Comparison of ENCODE assay signal across 16 cellular contexts in the genomic region with DNA sequence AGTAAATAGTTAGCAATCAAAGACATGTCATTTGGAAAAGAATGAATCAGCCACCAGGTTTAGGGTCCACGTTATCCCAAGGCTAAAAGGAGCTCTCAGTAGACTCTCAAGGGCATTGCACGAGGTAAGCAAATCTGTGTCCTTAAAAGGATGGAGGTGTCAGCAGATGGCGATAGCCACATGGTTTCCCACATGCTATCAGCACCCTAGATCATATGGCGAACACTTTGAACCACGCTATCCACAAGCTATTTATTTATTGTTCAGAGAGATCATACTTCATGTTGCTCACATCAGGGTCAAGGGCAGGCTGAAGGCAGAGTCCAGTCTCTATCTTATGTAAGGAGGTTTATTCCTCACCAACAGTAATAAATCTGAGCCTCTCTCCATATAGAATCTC. TPM values are rescaled to one million over a fixed set of nuclear protein-coding genes. Genes with fewer than 3 reads are reported as not detected.
DNase-seq lines count a peak whose midpoint lies in the region; ATAC-seq and TF ChIP-seq lines count a peak whose summit lies in the region.
"Had no signal": no experiment of that assay in that cellular context is flagged by ENCODE, and none has a peak within 500 bp of the region (broad histone marks: within the 10 kb centered on the region; RNA-seq: fewer than 3 reads in every experiment).

No MANE protein-coding gene starts in this region.

- no peak overlapping the region for H3K4ac ChIP-seq in H9 (ENCODE audit: low read depth, low read length)

- H3K23me2 ChIP-seq in H9 (ENCODE audit: insufficient read length, low read depth, low read length, poor library complexity, severe bottlenecking) = no peaks in the 10 kb centered on the region

- peak; percentile 39; the same call in 2 of the 3 replicates for TF ChIP-seq CTCF in H9 (conservative IDR thresholded peaks at IDR 0.05)
- peak; percentile 35; the same call in 1 of the 2 replicates for TF ChIP-seq CTCF in PC-9 (conservative IDR thresholded peaks at IDR 0.05)
- no peak for TF ChIP-seq CTCF in fibroblast of pulmonary artery (IDR thresholded peaks at IDR 0.05; ENCODE audit: low read length, missing control alignments)

- ATAC-seq in GM21619 (IDR thresholded peaks at IDR 0.05; ENCODE audit: unreplicated experiment) = no peak
- ATAC-seq in naive thymus-derived CD4-positive, alpha-beta T cell = no peak
- ATAC-seq: activated CD4-positive, alpha-beta T cell treated with anti-CD3 and anti-CD28 coated beads for 36 hours; activated T-helper 17 cell treated with anti-CD3 and anti-CD28 coated beads, Interleukin-2, amount 50 U/mL, for 72 hours; esophagus mucosa had no signal

- no peaks in the 10 kb centered on the region for H3K79me1 ChIP-seq in H9 (ENCODE audit: insufficient read depth, low read depth, low read length, poor library complexity, severe bottlenecking)

- H3K27me3 ChIP-seq in H9 (ENCODE audit: insufficient read depth, low read length) (no peaks in the 10 kb centered on the region), PC-9 (ENCODE audit: insufficient read depth, low read depth) (no peaks in the 10 kb centered on the region)
- H3K27me3 ChIP-seq in naive thymus-derived CD4-positive, alpha-beta T cell (ENCODE audit: control insufficient read depth in 2 of 2, insufficient read depth in 2 of 2, low read length in 2 of 2) = no peaks in the 10 kb centered on the region
- H3K27me3 ChIP-seq: neutrophil, vagina had no signal

- no peaks in the 10 kb centered on the region for H3K9me3 Mint-ChIP-seq in H9
- peaks cover 0 to 4% (median 0%) of the 10 kb centered on the region in 11 donors for H3K9me3 Mint-ChIP-seq in naive thymus-derived CD4-positive, alpha-beta T cell
- H3K9me3 Mint-ChIP-seq: activated T-helper 17 cell treated with anti-CD3 and anti-CD28 coated beads, Interleukin-2, amount 50 U/mL, for 72 hours had no signal

- peak; percentile 5 for DNase-seq in ACHN
- no peak for DNase-seq in H9
- DNase-seq in PC-9 = no peak
- DNase-seq in fibroblast of pulmonary artery (ENCODE audit: low read depth) = peak; percentile 26
- DNase-seq in SHP77 (lab: John Stamatoyannopoulos, UW) = no peak
- DNase-seq in activated CD4-positive, alpha-beta T cell treated with anti-CD3 and anti-CD28 coated beads for 1 hour = no peak
- DNase-seq in naive thymus-derived CD4-positive, alpha-beta T cell = no peak
- DNase-seq: activated CD4-positive, alpha-beta T cell treated with anti-CD3 and anti-CD28 coated beads for 36 hours; NCI-H446 treated with DMSO at 0.1 percent for 48 hours; stimulated activated CD8-positive, alpha-beta memory T cell treated with anti-CD3 and anti-CD28 coated beads, Interleukin-4, amount 100 ng/mL, for 48 hours had no signal

- H3K18ac ChIP-seq in H9 (ENCODE audit: insufficient read length, low read depth, low read length) = no peak overlapping the region

- no peaks in the 10 kb centered on the region for H3K36me3 ChIP-seq in PC-9 (ENCODE audit: low read depth)
- H3K36me3 ChIP-seq in naive thymus-derived CD4-positive, alpha-beta T cell (ENCODE audit: control insufficient read depth in 2 of 3, insufficient read depth in 3 of 3, low read length in 3 of 3) = no peaks in the 10 kb centered on the region
- H3K36me3 ChIP-seq: neutrophil, vagina had no signal

- H4K91ac ChIP-seq in H9 (ENCODE audit: insufficient read length, low read depth, low read length) = no peak overlapping the region

- no peak overlapping the region for H3K27ac Mint-ChIP-seq in H9
- no peak overlapping the region for H3K27ac Mint-ChIP-seq in naive thymus-derived CD4-positive, alpha-beta T cell
- H3K27ac Mint-ChIP-seq: activated CD4-positive, alpha-beta T cell treated with anti-CD3 and anti-CD28 coated beads for 36 hours; activated T-helper 17 cell treated with anti-CD3 and anti-CD28 coated beads, Interleukin-2, amount 50 U/mL, for 72 hours; brain had no signal

- BruUV-seq in PC-9 (replicated peaks; lab: Mats Ljungman, UMichigan) = no TSS peak

- CTCF ChIA-PET in PC-9 (lab: Charles Lee) = interaction anchor here (1.2 kb wide), 1 partner anchor 33 kb away, joined by 5 read pairs; no protein-coding TSS in a partner anchor
- CTCF ChIA-PET in naive thymus-derived CD4-positive, alpha-beta T cell (lab: Charles Lee) = no interaction called here

- H3K9me2 ChIP-seq in PC-9 (ENCODE audit: insufficient read depth) = no peaks in the 10 kb centered on the region

- H2BK15ac ChIP-seq in H9 (ENCODE audit: low read depth, low read length) = no peak overlapping the region

- no peak overlapping the region for H3K23ac ChIP-seq in H9 (ENCODE audit: insufficient read length, low read depth, low read length)

- H3K4me3 ChIP-seq in PC-9 = no peak overlapping the region
- no peak overlapping the region for H3K4me3 ChIP-seq in fibroblast of pulmonary artery (replicated peaks; ENCODE audit: low read depth, low read length)
- no peak overlapping the region for H3K4me3 ChIP-seq in naive thymus-derived CD4-positive, alpha-beta T cell (ENCODE audit: low read length)
- H3K4me3 ChIP-seq: vagina had no signal

- H2AK5ac ChIP-seq in H9 (ENCODE audit: insufficient read length, low read length) = no peak overlapping the region

- no peak overlapping the region for H4K5ac ChIP-seq in H9 (ENCODE audit: insufficient read length, low read depth, low read length)

- POLR2A ChIA-PET in PC-9 (lab: Charles Lee; ENCODE audit: unreplicated experiment) = no interaction called here
- POLR2A ChIA-PET in naive thymus-derived CD4-positive, alpha-beta T cell (lab: Charles Lee) = no interaction called here

- peaks cover 1% of the 10 kb centered on the region; the same call in 1 of the 2 replicates for H3K27me3 Mint-ChIP-seq in H9 (ENCODE audit: low read depth)
- H3K27me3 Mint-ChIP-seq in naive thymus-derived CD4-positive, alpha-beta T cell = peaks cover 0 to 7% (median 0%) of the 10 kb centered on the region in 5 donors
- H3K27me3 Mint-ChIP-seq: brain had no signal

- peaks cover 5 to 10% of the 10 kb centered on the region in 2 experiments for H3K4me1 Mint-ChIP-seq in H9
- H3K4me1 Mint-ChIP-seq in naive thymus-derived CD4-positive, alpha-beta T cell = no peaks in the 10 kb centered on the region
- H3K4me1 Mint-ChIP-seq: activated CD4-positive, alpha-beta T cell treated with anti-CD3 and anti-CD28 coated beads for 36 hours; activated T-helper 17 cell treated with anti-CD3 and anti-CD28 coated beads, Interleukin-2, amount 50 U/mL, for 72 hours had no signal

- H3K4me1 ChIP-seq in H9 (ENCODE audit: insufficient read depth, low read length) = no peaks in the 10 kb centered on the region
- no peaks in the 10 kb centered on the region for H3K4me1 ChIP-seq in PC-9 (replicated peaks; ENCODE audit: insufficient read depth)
- H3K4me1 ChIP-seq in naive thymus-derived CD4-positive, alpha-beta T cell (ENCODE audit: control insufficient read depth in 2 of 2, insufficient read depth in 2 of 2, low read length in 2 of 2) = no peaks in the 10 kb centered on the region
- H3K4me1 ChIP-seq: vagina had no signal

- H3K27ac ChIP-seq in H9 (ENCODE audit: insufficient read length, low read depth, low read length) = no peak overlapping the region
- no peak overlapping the region for H3K27ac ChIP-seq in PC-9
- H3K27ac ChIP-seq in naive thymus-derived CD4-positive, alpha-beta T cell (ENCODE audit: low read depth, low read length) = no peak overlapping the region
- H3K27ac ChIP-seq: neutrophil, vagina had no signal

- H3K9ac ChIP-seq in H9 (ENCODE audit: extremely low read depth, insufficient read length, low read length) = no peak overlapping the region

- H3K36me3 Mint-ChIP-seq in H9 (ENCODE audit: insufficient read depth in 1 of 3, low read depth in 3 of 3) = no peaks in the 10 kb centered on the region
- no peaks in the 10 kb centered on the region for H3K36me3 Mint-ChIP-seq in naive thymus-derived CD4-positive, alpha-beta T cell
- H3K36me3 Mint-ChIP-seq: brain had no signal

- in situ Hi-C loops in ACHN (cut with HindIII; ENCODE audit: low pct_ligation_motif_present, low pct_unique_long_range_greater_than_20kb, low sequenced_read_pairs) = no loop called here

- H3K79me2 ChIP-seq in H9 (ENCODE audit: insufficient read depth, low read length) (no peaks in the 10 kb centered on the region), PC-9 (ENCODE audit: low read depth) (no peaks in the 10 kb centered on the region)

- no peaks in the 10 kb centered on the region for H4K20me1 ChIP-seq in H9 (ENCODE audit: control insufficient read depth, insufficient read depth, insufficient read length)
- no peaks in the 10 kb centered on the region for H4K20me1 ChIP-seq in PC-9 (ENCODE audit: insufficient read depth)

- H4K8ac ChIP-seq in H9 (replicated peaks; ENCODE audit: insufficient read length, low read depth, low read length) = no peak overlapping the region

- H3K4me3 Mint-ChIP-seq in H9 = no peak overlapping the region
- no peak overlapping the region for H3K4me3 Mint-ChIP-seq in naive thymus-derived CD4-positive, alpha-beta T cell
- H3K4me3 Mint-ChIP-seq: activated CD4-positive, alpha-beta T cell treated with anti-CD3 and anti-CD28 coated beads for 36 hours; activated T-helper 17 cell treated with anti-CD3 and anti-CD28 coated beads, Interleukin-2, amount 50 U/mL, for 72 hours; brain had no signal

- no peaks in the 10 kb centered on the region for H3K9me3 ChIP-seq in H9 (ENCODE audit: control insufficient read depth, low read depth, low read length)
- H3K9me3 ChIP-seq in PC-9 (ENCODE audit: insufficient read depth, low read depth) = no peaks in the 10 kb centered on the region
- H3K9me3 ChIP-seq in naive thymus-derived CD4-positive, alpha-beta T cell (ENCODE audit: control insufficient read depth in 2 of 3, low read length in 3 of 3) = no peaks in the 10 kb centered on the region
- H3K9me3 ChIP-seq: neutrophil, vagina had no signal

- no peak overlapping the region for H3K56ac ChIP-seq in H9 (ENCODE audit: insufficient read length, low read depth, low read length)

- H3K4me2 ChIP-seq in H9 (ENCODE audit: insufficient read depth, insufficient read length, low read length) (no peak overlapping the region), PC-9 (no peak overlapping the region)

- no peak overlapping the region for H2BK5ac ChIP-seq in H9 (ENCODE audit: insufficient read length, low read length)

- H2BK12ac ChIP-seq in H9 (ENCODE audit: insufficient read length, low read depth, low read length) = no peak overlapping the region

- intact Hi-C loops in PC-9 (cut with micrococcal nuclease; ENCODE audit: unreplicated experiment) = loop anchor here (1.0 to 10.0 kb wide), 4 partner anchors 178 to 840 kb away; no protein-coding TSS in a partner anchor
- intact Hi-C loops in naive thymus-derived CD4-positive, alpha-beta T cell (cut with micrococcal nuclease) = no loop called here

- H2BK120ac ChIP-seq in H9 (ENCODE audit: low read depth, low read length, poor library complexity, severe bottlenecking) = no peak overlapping the region

- H2BK20ac ChIP-seq in H9 (ENCODE audit: low read depth, low read length, poor library complexity, severe bottlenecking) = no peak overlapping the region

- no peak overlapping the region for H3T11ph ChIP-seq in H9 (ENCODE audit: low read length)

- H3F3A ChIP-seq in PC-9 (ENCODE audit: insufficient read depth, low read depth) = no peaks in the 10 kb centered on the region

- H3K14ac ChIP-seq in H9 (ENCODE audit: insufficient read depth, low read length) = no peak overlapping the region

- WGBS in H9 (ENCODE audit: extremely low coverage, insufficient read length, low lambda C conversion rate) = no CpG with 5 or more reads among the region's 5 CpGs

- no peak overlapping the region for H2AFZ ChIP-seq in H9 (ENCODE audit: low read length)
- H2AFZ ChIP-seq in PC-9 = no peak overlapping the region

RNA-seq across cellular contexts. Expression of a gene that starts 43.7 kb away (rescaled TPM):
- total RNA-seq in H9 (2021) = 10.8 and 11.7 TPM in 2 replicates
- not detected in 2 replicates for total RNA-seq in PC-9 (2021)
- not detected for total RNA-seq in naive thymus-derived CD4-positive, alpha-beta T cell
- not detected for polyA plus RNA-seq in naive thymus-derived CD4-positive, alpha-beta T cell
- total RNA-seq: activated CD4-positive, alpha-beta T cell treated with anti-CD3 and anti-CD28 coated beads for 36 hours; activated T-helper 17 cell treated with anti-CD3 and anti-CD28 coated beads, Interleukin-2, amount 50 U/mL, for 72 hours had no signal

Comparison
In these comparisons a context has a peak if more than half of its experiments do, and no peak if none do; other contexts are left out.
1. DNase-seq: peak in ACHN (single experiment) and fibroblast of pulmonary artery (single experiment); none in H9 (single experiment), PC-9 (0 of 2), SHP77 (0 of 2), activated CD4-positive, alpha-beta T cell treated with anti-CD3 and anti-CD28 coated beads for 1 hour (single experiment) and naive thymus-derived CD4-positive, alpha-beta T cell (0 of 9).
2. RNA of a gene that starts 43.7 kb away (total RNA-seq): 10.8 to 11.7 TPM in H9; not detected in PC-9 and not detected in naive thymus-derived CD4-positive, alpha-beta T cell; every median in the first group is over 10 times any median in the second.